ENCODE assay signal across 1 cellular context in the genomic region with DNA sequence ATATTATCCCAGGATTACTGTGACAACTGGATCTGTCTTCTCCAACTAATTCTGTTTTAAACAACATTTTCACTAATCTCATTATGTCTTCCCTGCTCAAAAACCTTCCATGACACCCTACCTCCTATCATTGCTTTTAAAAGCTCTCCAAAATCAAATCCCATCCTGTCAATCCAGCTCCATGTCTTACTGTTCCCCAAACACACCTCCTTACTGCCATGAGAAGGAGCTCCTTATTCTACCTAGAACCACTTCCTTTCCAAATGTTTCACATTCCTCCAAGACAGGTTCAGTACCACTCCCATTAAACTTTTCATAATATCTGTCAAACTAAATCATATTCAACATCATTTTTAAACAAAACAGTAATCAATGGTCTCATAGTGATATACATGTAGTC.
TF ChIP-seq lines count a peak whose summit lies in the region.

No MANE protein-coding gene starts in this region.

TF ChIP-seq in GM23338, 12 proteins besides CTCF, POLR2A, EP300 and RAD21 (continued from another document):
- TF ChIP-seq ZNF462 (CRISPR knock-in tag; IDR thresholded peaks at IDR 0.05) (no peak), ZNF331 (CRISPR knock-in tag; IDR thresholded peaks at IDR 0.05; ENCODE audit: low read depth) (no peak), ETS1 (IDR thresholded peaks at IDR 0.05) (no peak)
TF ChIP-seq in GM23338: peak in this region for 0.
